Comparison of ENCODE assay signal across 11 cellular contexts in genomic region chr19:41999071-41999877, GRCh38. TPM values are rescaled to one million over a fixed set of nuclear protein-coding genes. Genes with fewer than 3 reads are reported as not detected.
A peak's percentile ranks its signal among the peaks of the same experiment; 100 is the strongest.
DNase-seq lines count a peak whose midpoint lies in the region; ATAC-seq and TF ChIP-seq lines count a peak whose summit lies in the region.
"Had no signal": no experiment of that assay in that cellular context is flagged by ENCODE, and none has a peak within 500 bp of the region (broad histone marks: within the 10 kb centered on the region; RNA-seq: fewer than 3 reads in every experiment).

No MANE protein-coding gene starts in this region.

- H3K36me3 ChIP-seq in SK-N-SH (replicated peaks in 1 of 2; ENCODE audit: control insufficient read depth in 1 of 2, insufficient read depth in 2 of 2, low read length in 1 of 2) (no peaks in the 10 kb centered on the region), GM23338 (ENCODE audit: insufficient read depth) (no peaks in the 10 kb centered on the region; the same call in 1 of the 2 replicates), adipocyte (ENCODE audit: control insufficient read depth, insufficient read depth, low read length, severe bottlenecking) (no peaks in the 10 kb centered on the region)
- H3K36me3 ChIP-seq: Peyer's patch had no signal

- H3K4me3 Mint-ChIP-seq in GM23338 = peak overlapping the region; percentile 63
- peak overlapping the region in 7 of 10 donors; percentile 8 to 65 (median 56) for H3K4me3 Mint-ChIP-seq in naive thymus-derived CD8-positive, alpha-beta T cell

- H3K4me3 ChIP-seq in SK-N-SH (ENCODE audit: low read depth in 2 of 2, low read length in 1 of 2) = peak overlapping the region in 1 of 2 experiments; percentile 13; a peak in 1 of 4 replicates
- H3K4me3 ChIP-seq in GM23338 = peak overlapping the region; percentile 48
- no peak overlapping the region for H3K4me3 ChIP-seq in adipocyte (ENCODE audit: low read length)
- H3K4me3 ChIP-seq: mucosa of descending colon had no signal

- DNase-seq in SK-N-SH (peak; percentile 10), GM23338 (ENCODE audit: low spot score) (peak; percentile 80), adipocyte (ENCODE audit: low read depth) (peak; percentile 15)
- DNase-seq in naive thymus-derived CD8-positive, alpha-beta T cell = no peak
- DNase-seq in activated CD4-positive, CD25-positive, alpha-beta regulatory T cell treated with anti-CD3 and anti-CD28 coated beads, Interleukin-2, amount 50 U/mL, for 72 hours = no peak
- DNase-seq: cerebellar nuclear complex, Peyer's patch had no signal

- peaks cover 70% of the 10 kb centered on the region for H3K27me3 Mint-ChIP-seq in GM23338 (ENCODE audit: insufficient read depth, low read depth, poor library complexity)
- peaks cover 51 to 81% (median 66%) of the 10 kb centered on the region in 5 donors for H3K27me3 Mint-ChIP-seq in naive thymus-derived CD8-positive, alpha-beta T cell

- H3K27ac ChIP-seq in SK-N-SH (ENCODE audit: low read depth in 2 of 2, low read length in 1 of 2) = peak overlapping the region in 1 of 2 experiments; percentile 98; a peak in 1 of 4 replicates
- no peak overlapping the region for H3K27ac ChIP-seq in GM23338 (ENCODE audit: low read depth)
- H3K27ac ChIP-seq: Peyer's patch had no signal

- no peak for TF ChIP-seq CTCF in SK-N-SH (IDR thresholded peaks at IDR 0.05)
- TF ChIP-seq CTCF in GM23338 (conservative IDR thresholded peaks at IDR 0.05; ENCODE audit: low read depth in 2 of 2) = peak in 1 of 2 experiments; percentile 31; a peak in 2 of 4 replicates

- 30% methylated on average over 33 of the region's 55 CpGs for WGBS in SK-N-SH (ENCODE audit: low lambda C conversion rate)

- no peak overlapping the region for H3K9ac ChIP-seq in SK-N-SH
- no peak overlapping the region for H3K9ac ChIP-seq in adipocyte (ENCODE audit: low read length)

- ATAC-seq in SK-N-SH treated with all-trans-retinoic acid at 6 μM for 48 hours (no peak), GM23338 (peak; percentile 15), GM19328 (IDR thresholded peaks at IDR 0.05; ENCODE audit: unreplicated experiment) (no peak), GM18868 (IDR thresholded peaks at IDR 0.05; ENCODE audit: unreplicated experiment) (no peak)
- ATAC-seq in naive thymus-derived CD8-positive, alpha-beta T cell = no peak

- no peak for TF ChIP-seq RAD21 in SK-N-SH (IDR thresholded peaks at IDR 0.05; ENCODE audit: low read length)

- H3K4me1 ChIP-seq in SK-N-SH (ENCODE audit: control insufficient read depth in 1 of 2, insufficient read depth in 2 of 2, low read depth in 1 of 2, low read length in 1 of 2) (peaks cover 0 to 50% of the 10 kb centered on the region in 2 experiments; a peak in 1 of 4 replicates), GM23338 (ENCODE audit: insufficient read depth) (peaks cover 13% of the 10 kb centered on the region), adipocyte (ENCODE audit: control insufficient read depth, insufficient read depth, low read length) (no peaks in the 10 kb centered on the region)

- H3F3A ChIP-seq in SK-N-SH (replicated peaks; ENCODE audit: insufficient read depth) = no peaks in the 10 kb centered on the region
- peaks cover 23% of the 10 kb centered on the region; the same call in 1 of the 2 replicates for H3F3A ChIP-seq in GM23338 (replicated peaks; ENCODE audit: low read depth)

- peaks cover 38% of the 10 kb centered on the region for H3K4me1 Mint-ChIP-seq in GM23338
- H3K4me1 Mint-ChIP-seq in naive thymus-derived CD8-positive, alpha-beta T cell = peaks cover 25 to 39% (median 34%) of the 10 kb centered on the region in 4 donors

- H3K27ac Mint-ChIP-seq in GM23338 = no peak overlapping the region
- H3K27ac Mint-ChIP-seq in naive thymus-derived CD8-positive, alpha-beta T cell = peak overlapping the region in 1 of 10 donors; percentile 65

- H3K27me3 ChIP-seq in SK-N-SH (ENCODE audit: insufficient read depth) = peaks cover 54% of the 10 kb centered on the region
- peaks cover 66% of the 10 kb centered on the region for H3K27me3 ChIP-seq in GM23338 (ENCODE audit: insufficient read depth)
- H3K27me3 ChIP-seq in adipocyte (replicated peaks; ENCODE audit: control insufficient read depth, insufficient read depth, low read length) = peaks cover 63% of the 10 kb centered on the region

- peaks cover 18% of the 10 kb centered on the region; the same call in 2 of the 3 replicates for H3K36me3 Mint-ChIP-seq in GM23338 (ENCODE audit: low read depth)
- H3K36me3 Mint-ChIP-seq in naive thymus-derived CD8-positive, alpha-beta T cell = peaks cover 0 to 11% (median 5%) of the 10 kb centered on the region in 3 donors

- H4K20me1 ChIP-seq in SK-N-SH (ENCODE audit: insufficient read depth) (no peaks in the 10 kb centered on the region), GM23338 (replicated peaks; ENCODE audit: insufficient read depth) (peaks cover 10% of the 10 kb centered on the region; the same call in 1 of the 2 replicates)

- CTCF ChIA-PET in SK-N-SH (lab: Yijun Ruan, JAX) = interaction anchor here (0.5 to 4.7 kb wide), 17 partner anchors 11 to 360 kb away, joined by 3 to 39 read pairs (median 6); partner anchors contain the start of gene RABAC1

- H3K9me3 ChIP-seq in SK-N-SH = no peaks in the 10 kb centered on the region
- H3K9me3 ChIP-seq in adipocyte (ENCODE audit: control insufficient read depth, low read length) = no peaks in the 10 kb centered on the region
- H3K9me3 ChIP-seq: mucosa of descending colon, Peyer's patch had no signal

- H3K4me2 ChIP-seq in SK-N-SH (no peak overlapping the region), GM23338 (peak overlapping the region; percentile 77)

- H2AFZ ChIP-seq in SK-N-SH (ENCODE audit: low read depth) (no peak overlapping the region), GM23338 (no peak overlapping the region)

- H3K9me2 ChIP-seq in SK-N-SH (no peaks in the 10 kb centered on the region), GM23338 (ENCODE audit: insufficient read depth) (no peaks in the 10 kb centered on the region)

- no peak for TF ChIP-seq EP300 in SK-N-SH (IDR thresholded peaks at IDR 0.05; ENCODE audit: borderline replicate concordance in 1 of 2, low read depth in 1 of 2, low read length in 1 of 2)

- no peaks in the 10 kb centered on the region for H3K9me3 Mint-ChIP-seq in GM23338
- H3K9me3 Mint-ChIP-seq in naive thymus-derived CD8-positive, alpha-beta T cell = peaks cover 0 to 9% (median 0%) of the 10 kb centered on the region in 9 donors

- POLR2A ChIA-PET in SK-N-SH (lab: Yijun Ruan, JAX) = no interaction called here
- POLR2A ChIA-PET in naive thymus-derived CD8-positive, alpha-beta T cell (lab: Charles Lee) = no interaction called here

- H3K79me2 ChIP-seq in SK-N-SH (ENCODE audit: insufficient read depth) (no peaks in the 10 kb centered on the region), GM23338 (replicated peaks; ENCODE audit: insufficient read depth) (no peaks in the 10 kb centered on the region)

TF ChIP-seq in SK-N-SH, 30 proteins besides CTCF, POLR2A, EP300 and RAD21 (continues in another document):
- TF ChIP-seq MEF2A (IDR thresholded peaks at IDR 0.05; ENCODE audit: borderline replicate concordance, low read depth) (no peak), RFX5 (IDR thresholded peaks at IDR 0.05; ENCODE audit: low read length) (no peak), MXI1 (IDR thresholded peaks at IDR 0.05; ENCODE audit: low read depth, low read length) (peak; percentile 32; the same call in 1 of the 2 replicates), NFIC (IDR thresholded peaks at IDR 0.05; ENCODE audit: borderline replicate concordance) (no peak)

TF ChIP-seq in SK-N-SH treated with all-trans-retinoic acid at 6 μM for 48 hours, 23 proteins besides CTCF, POLR2A, EP300 and RAD21 (continues in another document):
- TF ChIP-seq ZNF565 (CRISPR knock-in tag; conservative IDR thresholded peaks at IDR 0.05; ENCODE audit: low read depth) = no peak
- TF ChIP-seq BACH2 (CRISPR knock-in tag; IDR thresholded peaks at IDR 0.05; ENCODE audit: borderline replicate concordance) = no peak
- TF ChIP-seq RARB (CRISPR knock-in tag; IDR thresholded peaks at IDR 0.05) = no peak
- TF ChIP-seq PPARA (CRISPR knock-in tag; IDR thresholded peaks at IDR 0.05; ENCODE audit: borderline replicate concordance) = no peak
- TF ChIP-seq ESRRG (CRISPR knock-in tag; IDR thresholded peaks at IDR 0.05) = no peak

TF ChIP-seq in GM23338, 12 proteins besides CTCF, POLR2A, EP300 and RAD21:
- TF ChIP-seq EZH2 (IDR thresholded peaks at IDR 0.05; ENCODE audit: low read depth, unreplicated experiment) = peak; percentile 62
- TF ChIP-seq NANOG (IDR thresholded peaks at IDR 0.05; ENCODE audit: borderline replicate concordance) = no peak

RNA-seq across cellular contexts. Expression of gene ATP1A3, which starts 5.2 kb away (rescaled TPM):
- polyA plus RNA-seq in SK-N-SH (2012; rRNA removed) = 0.75 and 0.77 TPM in 2 replicates
- polyA plus RNA-seq in SK-N-SH (2012; cell fraction: cytosol; rRNA removed) = 0.80 and 1.9 TPM in 2 replicates
- 0.95 and 1.7 TPM in 2 replicates for polyA plus RNA-seq in SK-N-SH (2012; cell fraction: nucleus; rRNA removed)
- 33.1 and 37.3 TPM in 2 replicates for total RNA-seq in GM23338 (2014; rRNA removed; shearing (Covaris generic))
- polyA plus RNA-seq in GM23338 (2016; fragmentation: Nextera tagmentation; extraction: Ambion mirVana) = 11.0 and 11.5 TPM in 2 replicates
- total RNA-seq in naive thymus-derived CD8-positive, alpha-beta T cell = 1 to 10 TPM; 3.4 to 6.2 TPM
- 1 to 10 TPM; 2.8 to 4.9 (median 2.8) TPM for polyA plus RNA-seq in naive thymus-derived CD8-positive, alpha-beta T cell

RNA-seq across cellular contexts. Expression of gene RABAC1, which starts 40.2 kb away (rescaled TPM):
- polyA plus RNA-seq in SK-N-SH (2012; rRNA removed) (252 and 287 TPM in 2 replicates), GM23338 (2016; fragmentation: Nextera tagmentation; extraction: Ambion mirVana) (206 and 215 TPM in 2 replicates)
- polyA plus RNA-seq in SK-N-SH (2012; cell fraction: cytosol; rRNA removed) = 141 and 200 TPM in 2 replicates
- 193 and 241 TPM in 2 replicates for polyA plus RNA-seq in SK-N-SH (2012; cell fraction: nucleus; rRNA removed)
- total RNA-seq in GM23338 (2014; rRNA removed; shearing (Covaris generic)) = 113 and 151 TPM in 2 replicates
- total RNA-seq in naive thymus-derived CD8-positive, alpha-beta T cell = 10 to 100 TPM; 87.6 to 90.3 TPM
- 100 to 1,000 TPM; 201 to 288 (median 231) TPM for polyA plus RNA-seq in naive thymus-derived CD8-positive, alpha-beta T cell

Comparison
In these comparisons a context has a peak if more than half of its experiments do, and no peak if none do; other contexts are left out.
1. DNase-seq: peak in SK-N-SH (single experiment), GM23338 (single experiment) and adipocyte (single experiment); none in naive thymus-derived CD8-positive, alpha-beta T cell (0 of 10) and activated CD4-positive, CD25-positive, alpha-beta regulatory T cell treated with anti-CD3 and anti-CD28 coated beads, Interleukin-2, amount 50 U/mL, for 72 hours (single experiment).